In the genomic region with DNA sequence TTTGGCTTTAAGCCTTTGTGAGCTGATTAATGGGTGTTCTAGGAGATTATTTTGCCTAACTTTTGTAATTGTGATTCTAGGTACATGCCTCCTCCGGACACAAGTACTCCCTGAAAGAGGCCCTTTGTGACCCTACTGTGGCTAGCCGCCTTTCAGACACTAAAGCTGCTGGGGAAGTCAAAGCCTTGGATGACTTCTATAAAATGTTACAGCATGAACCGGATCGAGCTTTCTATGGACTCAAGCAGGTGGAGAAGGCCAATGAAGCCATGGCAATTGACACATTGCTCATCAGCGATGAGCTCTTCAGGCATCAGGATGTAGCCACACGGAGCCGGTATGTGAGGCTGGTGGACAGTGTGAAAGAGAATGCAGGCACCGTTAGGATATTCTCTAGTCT, we compare ENCODE assay signal across 8 cellular contexts. TPM values are rescaled to one million over a fixed set of nuclear protein-coding genes. Genes with fewer than 3 reads are reported as not detected.
A peak's percentile ranks its signal among the peaks of the same experiment; 100 is the strongest.
DNase-seq lines count a peak whose midpoint lies in the region; ATAC-seq and TF ChIP-seq lines count a peak whose summit lies in the region.

No MANE protein-coding gene starts in this region.

- no peaks in the 10 kb centered on the region for H3K27me3 ChIP-seq in HL-60 (ENCODE audit: insufficient read depth, poor library complexity, severe bottlenecking)
- H3K27me3 ChIP-seq in iPS-20b (ENCODE audit: insufficient read depth, low read length), result no peaks in the 10 kb centered on the region

- peak overlapping the region; percentile 98 for H3K4me3 Mint-ChIP-seq in stimulated activated memory B cell treated with anti-CD40 and anti-IgM and Interleukin-4, amounts not matched to agents 10 μg/mL and 1 μg/mL and 100 μg/mL, for 72 hours

- H3K4me1 ChIP-seq in iPS-20b (ENCODE audit: insufficient read depth, low read length), result peaks cover 30% of the 10 kb centered on the region

- DNase-seq in AG10803 (ENCODE audit: low read depth) (no peak), HL-60 (ENCODE audit: low read depth in 1 of 2, low spot score in 1 of 2) (peak in 1 of 2 experiments; percentile 16), DMS114 treated with DMSO at 0.1 percent for 48 hours (lab: John Stamatoyannopoulos, UW; ENCODE audit: unreplicated experiment) (no peak)
- no peak for DNase-seq in activated naive CD4-positive, alpha-beta T cell treated with anti-CD3 and anti-CD28 coated beads, Interleukin-2, amount 50 U/mL, for 72 hours (ENCODE audit: low spot score in 2 of 2)
- no peak for DNase-seq in stimulated activated CD4-positive, alpha-beta T cell treated with anti-CD3 and anti-CD28 coated beads, Interleukin-2, amount 100 ng/mL, for 48 hours

- peak overlapping the region; percentile 93 for H3K9ac ChIP-seq in iPS-20b (ENCODE audit: low read depth, low read length)

- TF ChIP-seq CTCF in AG10803 (conservative IDR thresholded peaks at IDR 0.05; ENCODE audit: low read length), result no peak
- TF ChIP-seq CTCF in HL-60 (IDR thresholded peaks at IDR 0.05; ENCODE audit: insufficient read depth, low read length), result no peak

- peaks cover 34 to 40% of the 10 kb centered on the region in 2 donors for H3K36me3 Mint-ChIP-seq in activated naive CD4-positive, alpha-beta T cell treated with anti-CD3 and anti-CD28 coated beads, Interleukin-2, amount 50 U/mL, for 72 hours
- peaks cover 19% of the 10 kb centered on the region for H3K36me3 Mint-ChIP-seq in stimulated activated memory B cell treated with anti-CD40 and anti-IgM and Interleukin-4, amounts not matched to agents 10 μg/mL and 1 μg/mL and 100 μg/mL, for 72 hours

- H3K27ac ChIP-seq in HL-60 (replicated peaks) (peak overlapping the region; percentile 90), iPS-20b (ENCODE audit: low read length) (peak overlapping the region; percentile 62)

- peaks cover 26% of the 10 kb centered on the region for H3K36me3 ChIP-seq in iPS-20b (ENCODE audit: insufficient read depth, low read depth, low read length)

- no peak for ATAC-seq in activated naive CD4-positive, alpha-beta T cell treated with anti-CD3 and anti-CD28 coated beads, Interleukin-2, amount 50 U/mL, for 72 hours
- no peak for ATAC-seq in stimulated activated memory B cell treated with anti-CD40 and anti-IgM and Interleukin-4, amounts not matched to agents 10 μg/mL and 1 μg/mL and 100 μg/mL, for 72 hours
- no peak for ATAC-seq in HG03280 (IDR thresholded peaks at IDR 0.05; ENCODE audit: unreplicated experiment)

- peak overlapping the region; percentile 97 to 99 for H3K27ac Mint-ChIP-seq in activated naive CD4-positive, alpha-beta T cell treated with anti-CD3 and anti-CD28 coated beads, Interleukin-2, amount 50 U/mL, for 72 hours
- H3K27ac Mint-ChIP-seq in stimulated activated memory B cell treated with anti-CD40 and anti-IgM and Interleukin-4, amounts not matched to agents 10 μg/mL and 1 μg/mL and 100 μg/mL, for 72 hours, result peak overlapping the region; percentile 99

- no peaks in the 10 kb centered on the region for H3K9me3 ChIP-seq in iPS-20b (ENCODE audit: insufficient read depth, low read depth, low read length)

- peaks cover 61% of the 10 kb centered on the region for H3K4me1 Mint-ChIP-seq in stimulated activated memory B cell treated with anti-CD40 and anti-IgM and Interleukin-4, amounts not matched to agents 10 μg/mL and 1 μg/mL and 100 μg/mL, for 72 hours

- H3K9me3 Mint-ChIP-seq in activated naive CD4-positive, alpha-beta T cell treated with anti-CD3 and anti-CD28 coated beads, Interleukin-2, amount 50 U/mL, for 72 hours, result no peaks in the 10 kb centered on the region
- H3K9me3 Mint-ChIP-seq in stimulated activated memory B cell treated with anti-CD40 and anti-IgM and Interleukin-4, amounts not matched to agents 10 μg/mL and 1 μg/mL and 100 μg/mL, for 72 hours, result no peaks in the 10 kb centered on the region

- H3K4me3 ChIP-seq in AG10803 (ENCODE audit: low read length) (peak overlapping the region; percentile 84), HL-60 (replicated peaks; ENCODE audit: insufficient read depth, low read length) (peak overlapping the region; percentile 64), iPS-20b (ENCODE audit: low read length) (peak overlapping the region; percentile 95)

- no peaks in the 10 kb centered on the region for H3K27me3 Mint-ChIP-seq in stimulated activated memory B cell treated with anti-CD40 and anti-IgM and Interleukin-4, amounts not matched to agents 10 μg/mL and 1 μg/mL and 100 μg/mL, for 72 hours

RNA-seq across cellular contexts. Expression of gene ITGA1, which starts 13.6 kb away (rescaled TPM):
- total RNA-seq in activated naive CD4-positive, alpha-beta T cell treated with anti-CD3 and anti-CD28 coated beads, Interleukin-2, amount 50 U/mL, for 72 hours, result 1 to 10 TPM; 6.0 TPM

RNA-seq across cellular contexts. Expression of gene PELO, which starts 13.6 kb away (rescaled TPM):
- total RNA-seq in activated naive CD4-positive, alpha-beta T cell treated with anti-CD3 and anti-CD28 coated beads, Interleukin-2, amount 50 U/mL, for 72 hours, result 10 to 100 TPM; 17.5 to 23.0 TPM
